Comparison of ENCODE assay signal across 31 cellular contexts in genomic region chr15:66508293-66508883, GRCh38. TPM values are rescaled to one million over a fixed set of nuclear protein-coding genes. Genes with fewer than 3 reads are reported as not detected.
DNase-seq lines count a peak whose midpoint lies in the region; ATAC-seq and TF ChIP-seq lines count a peak whose summit lies in the region.
"Had no signal": no experiment of that assay in that cellular context is flagged by ENCODE, and none has a peak within 500 bp of the region (broad histone marks: within the 10 kb centered on the region; RNA-seq: fewer than 3 reads in every experiment).

No MANE protein-coding gene starts in this region.

- H3K27ac Mint-ChIP-seq in activated CD8-positive, alpha-beta memory T cell treated with anti-CD3 and anti-CD28 coated beads, Interleukin-2, amount 10 ng/mL, durations not matched to agents 7 days and 5 days: peak overlapping the region; percentile 30
- peak overlapping the region; percentile 76 for H3K27ac Mint-ChIP-seq in activated T-helper 2 cell treated with anti-CD3 and anti-CD28 coated beads, Interferon-gamma antibody, Interleukin-2, Interleukin-4, amounts not matched to agents 10 μg/mL and 5 μg/mL and 100 μg/mL, durations not matched to agents 14 hours and 24 hours and 36 hours
- no peak overlapping the region for H3K27ac Mint-ChIP-seq in neural crest cell (ENCODE audit: unreplicated experiment)
- H3K27ac Mint-ChIP-seq: activated CD4-positive, alpha-beta T cell treated with anti-CD3 and anti-CD28 coated beads, Interleukin-2, amount 10 ng/mL, durations not matched to agents 24 days and 14 days; B cell had no signal

- no peaks in the 10 kb centered on the region for H3K9me2 ChIP-seq in Karpas-422 (replicated peaks; ENCODE audit: insufficient read depth, low read length)

- no peak for DNase-seq in activated CD8-positive, alpha-beta memory T cell treated with anti-CD3 and anti-CD28 coated beads, Interleukin-2, amount 10 ng/mL, durations not matched to agents 7 days and 5 days
- DNase-seq in activated CD8-positive, alpha-beta memory T cell treated with anti-CD3 and anti-CD28 coated beads, Interleukin-2, amount 50 U/mL, for 48 hours: no peak
- DNase-seq in Karpas-422 (peak; percentile 39), neural crest cell (ENCODE audit: low read depth, low spot score) (no peak), NCI-H187 (lab: John Stamatoyannopoulos, UW) (no peak), uterus (no peak)
- no peak for DNase-seq in activated T-helper 2 cell treated with anti-CD3 and anti-CD28 coated beads, Interferon-gamma antibody, Interleukin-2, Interleukin-4, amounts not matched to agents 10 μg/mL and 5 μg/mL and 100 μg/mL, durations not matched to agents 14 hours and 24 hours and 36 hours (ENCODE audit: low spot score)
- DNase-seq: activated CD4-positive, alpha-beta T cell treated with anti-CD3 and anti-CD28 coated beads, Interleukin-2, amount 10 ng/mL, durations not matched to agents 24 days and 14 days; activated naive CD4-positive, alpha-beta T cell treated with Interleukin-2 at 50 U/mL for 16 hours; body of pancreas; COR-L47; dermis blood vessel endothelial cell; DMS53; lower lobe of right lung; naive thymus-derived CD4-positive, alpha-beta T cell; NCI-H1092 treated with DMSO at 0.1 percent for 48 hours; NCI-H1930; NCI-H2171 treated with DMSO at 0.1 percent for 48 hours; NCI-H510A; ovary; stimulated activated CD4-positive, alpha-beta T cell treated with anti-CD3 and anti-CD28 coated beads, Interleukin-15, amount 100 ng/mL, for 24 hours; stimulated activated CD4-positive, alpha-beta T cell treated with anti-CD3 and anti-CD28 coated beads, Interleukin-4, amount 100 ng/mL, for 4 hours; WERI-Rb-1 had no signal

- TF ChIP-seq POLR2A in uterus (IDR thresholded peaks at IDR 0.05): no peak

- H3K4me1 ChIP-seq in Karpas-422 (ENCODE audit: low read length): peaks cover 22% of the 10 kb centered on the region
- H3K4me1 ChIP-seq in uterus: peaks cover 0 to 3% of the 10 kb centered on the region in 2 donors

- H2AFZ ChIP-seq in Karpas-422 (ENCODE audit: low read length): no peak overlapping the region

- no peaks in the 10 kb centered on the region for H3K9me3 Mint-ChIP-seq in activated CD8-positive, alpha-beta memory T cell treated with anti-CD3 and anti-CD28 coated beads, Interleukin-2, amount 10 ng/mL, durations not matched to agents 7 days and 5 days (ENCODE audit: low read depth)
- no peaks in the 10 kb centered on the region for H3K9me3 Mint-ChIP-seq in activated T-helper 2 cell treated with anti-CD3 and anti-CD28 coated beads, Interferon-gamma antibody, Interleukin-2, Interleukin-4, amounts not matched to agents 10 μg/mL and 5 μg/mL and 100 μg/mL, durations not matched to agents 14 hours and 24 hours and 36 hours
- H3K9me3 Mint-ChIP-seq in neural crest cell: no peaks in the 10 kb centered on the region
- H3K9me3 Mint-ChIP-seq: activated CD4-positive, alpha-beta T cell treated with anti-CD3 and anti-CD28 coated beads, Interleukin-2, amount 10 ng/mL, durations not matched to agents 24 days and 14 days; central memory CD8-positive, alpha-beta T cell; naive thymus-derived CD4-positive, alpha-beta T cell had no signal

- H3K36me3 ChIP-seq in Karpas-422 (ENCODE audit: insufficient read depth, low read length) (peaks cover 19% of the 10 kb centered on the region), uterus (no peaks in the 10 kb centered on the region)
- H3K36me3 ChIP-seq: ovary had no signal

- peaks cover 68% of the 10 kb centered on the region for H3K79me2 ChIP-seq in Karpas-422 (ENCODE audit: low read length)

- H3K4me3 Mint-ChIP-seq in activated CD8-positive, alpha-beta memory T cell treated with anti-CD3 and anti-CD28 coated beads, Interleukin-2, amount 10 ng/mL, durations not matched to agents 7 days and 5 days: no peak overlapping the region
- no peak overlapping the region for H3K4me3 Mint-ChIP-seq in activated T-helper 2 cell treated with anti-CD3 and anti-CD28 coated beads, Interferon-gamma antibody, Interleukin-2, Interleukin-4, amounts not matched to agents 10 μg/mL and 5 μg/mL and 100 μg/mL, durations not matched to agents 14 hours and 24 hours and 36 hours (ENCODE audit: low read depth)
- peak overlapping the region; percentile 87 for H3K4me3 Mint-ChIP-seq in neural crest cell
- H3K4me3 Mint-ChIP-seq: activated CD4-positive, alpha-beta T cell treated with anti-CD3 and anti-CD28 coated beads, Interleukin-2, amount 10 ng/mL, durations not matched to agents 24 days and 14 days; B cell; central memory CD8-positive, alpha-beta T cell had no signal

- intact Hi-C loops in activated T-helper 2 cell treated with anti-CD3 and anti-CD28 coated beads, Interferon-gamma antibody, Interleukin-2, Interleukin-4, amounts not matched to agents 10 μg/mL and 5 μg/mL and 100 μg/mL, durations not matched to agents 14 hours and 24 hours and 36 hours (cut with micrococcal nuclease): no loop called here
- intact Hi-C loops in uterus (cut with DNase I; ENCODE audit: low total_unique reads): no loop called here

- ATAC-seq in activated CD8-positive, alpha-beta memory T cell treated with anti-CD3 and anti-CD28 coated beads, Interleukin-2, amount 10 ng/mL, durations not matched to agents 7 days and 5 days: no peak
- ATAC-seq in GM18520 (IDR thresholded peaks at IDR 0.05; ENCODE audit: unreplicated experiment): no peak
- ATAC-seq: body of pancreas; HCT116; lower lobe of right lung; naive thymus-derived CD4-positive, alpha-beta T cell had no signal

- TF ChIP-seq CTCF in neural crest cell (conservative IDR thresholded peaks at IDR 0.05): no peak
- TF ChIP-seq CTCF in uterus (IDR thresholded peaks at IDR 0.05): no peak

- no peak overlapping the region for H3K4me2 ChIP-seq in Karpas-422 (ENCODE audit: low read depth, low read length, poor library complexity, severe bottlenecking)

- no peaks in the 10 kb centered on the region for H3K9me3 ChIP-seq in Karpas-422 (ENCODE audit: low read length)
- H3K9me3 ChIP-seq in uterus: no peaks in the 10 kb centered on the region
- H3K9me3 ChIP-seq: body of pancreas, esophagus muscularis mucosa, lower lobe of right lung, ovary, tibial nerve had no signal

- H3K9ac ChIP-seq in Karpas-422 (ENCODE audit: low read length): no peak overlapping the region

- peaks cover 24% of the 10 kb centered on the region for H3K4me1 Mint-ChIP-seq in activated CD8-positive, alpha-beta memory T cell treated with anti-CD3 and anti-CD28 coated beads, Interleukin-2, amount 10 ng/mL, durations not matched to agents 7 days and 5 days
- peaks cover 32% of the 10 kb centered on the region for H3K4me1 Mint-ChIP-seq in activated T-helper 2 cell treated with anti-CD3 and anti-CD28 coated beads, Interferon-gamma antibody, Interleukin-2, Interleukin-4, amounts not matched to agents 10 μg/mL and 5 μg/mL and 100 μg/mL, durations not matched to agents 14 hours and 24 hours and 36 hours (ENCODE audit: low read depth)
- H3K4me1 Mint-ChIP-seq in neural crest cell: peaks cover 27% of the 10 kb centered on the region

- H3K27me3 Mint-ChIP-seq in activated CD8-positive, alpha-beta memory T cell treated with anti-CD3 and anti-CD28 coated beads, Interleukin-2, amount 10 ng/mL, durations not matched to agents 7 days and 5 days: no peaks in the 10 kb centered on the region
- H3K27me3 Mint-ChIP-seq in activated T-helper 2 cell treated with anti-CD3 and anti-CD28 coated beads, Interferon-gamma antibody, Interleukin-2, Interleukin-4, amounts not matched to agents 10 μg/mL and 5 μg/mL and 100 μg/mL, durations not matched to agents 14 hours and 24 hours and 36 hours (ENCODE audit: low read depth): no peaks in the 10 kb centered on the region
- no peaks in the 10 kb centered on the region for H3K27me3 Mint-ChIP-seq in neural crest cell (ENCODE audit: low read depth)
- H3K27me3 Mint-ChIP-seq: activated CD4-positive, alpha-beta T cell treated with anti-CD3 and anti-CD28 coated beads, Interleukin-2, amount 10 ng/mL, durations not matched to agents 24 days and 14 days; B cell; central memory CD8-positive, alpha-beta T cell; naive thymus-derived CD4-positive, alpha-beta T cell had no signal

- H3K27ac ChIP-seq in Karpas-422 (ENCODE audit: low read length) (no peak overlapping the region), uterus (no peak overlapping the region)
- H3K27ac ChIP-seq: body of pancreas, esophagus muscularis mucosa, lower lobe of right lung, ovary, SK-N-MC, tibial nerve, WERI-Rb-1 had no signal

- CTCF ChIA-PET in activated CD8-positive, alpha-beta memory T cell treated with anti-CD3 and anti-CD28 coated beads, Interleukin-2, amount 10 ng/mL, durations not matched to agents 7 days and 5 days (lab: Charles Lee): interaction anchor here (2.8 kb wide), 1 partner anchor 10 kb away, joined by 24 read pairs; the partner anchor contains the start of gene SNAPC5

- H3K4me3 ChIP-seq in Karpas-422 (ENCODE audit: low read length) (no peak overlapping the region), uterus (no peak overlapping the region)
- H3K4me3 ChIP-seq: body of pancreas, esophagus muscularis mucosa, lower lobe of right lung, ovary, SK-N-MC, tibial nerve had no signal

- H3K27me3 ChIP-seq in Karpas-422 (ENCODE audit: low read length): no peaks in the 10 kb centered on the region
- H3K27me3 ChIP-seq in uterus: no peaks in the 10 kb centered on the region
- H3K27me3 ChIP-seq: body of pancreas, esophagus muscularis mucosa, ovary, tibial nerve had no signal

- peaks cover 8% of the 10 kb centered on the region for H4K20me1 ChIP-seq in Karpas-422 (ENCODE audit: insufficient read depth, low read depth, low read length)

- peaks cover 21% of the 10 kb centered on the region for H3K36me3 Mint-ChIP-seq in activated CD8-positive, alpha-beta memory T cell treated with anti-CD3 and anti-CD28 coated beads, Interleukin-2, amount 10 ng/mL, durations not matched to agents 7 days and 5 days
- peaks cover 25% of the 10 kb centered on the region for H3K36me3 Mint-ChIP-seq in activated T-helper 2 cell treated with anti-CD3 and anti-CD28 coated beads, Interferon-gamma antibody, Interleukin-2, Interleukin-4, amounts not matched to agents 10 μg/mL and 5 μg/mL and 100 μg/mL, durations not matched to agents 14 hours and 24 hours and 36 hours (ENCODE audit: low read depth)
- peaks cover 9% of the 10 kb centered on the region for H3K36me3 Mint-ChIP-seq in neural crest cell (ENCODE audit: low read depth)

RNA-seq across cellular contexts. Expression of gene ZWILCH, which starts 3.3 kb away (rescaled TPM):
- total RNA-seq in activated CD8-positive, alpha-beta memory T cell treated with anti-CD3 and anti-CD28 coated beads, Interleukin-2, amount 10 ng/mL, durations not matched to agents 7 days and 5 days: 10 to 100 TPM; 35.6 to 44.6 TPM
- total RNA-seq in Karpas-422 (2014; rRNA removed; shearing (Covaris generic); ENCODE audit: low replicate concordance): 7.4 and 20.8 TPM in 2 replicates
- total RNA-seq in activated T-helper 2 cell treated with anti-CD3 and anti-CD28 coated beads, Interferon-gamma antibody, Interleukin-2, Interleukin-4, amounts not matched to agents 10 μg/mL and 5 μg/mL and 100 μg/mL, durations not matched to agents 14 hours and 24 hours and 36 hours: 33.0 and 34.5 TPM in 2 replicates
- 30.9 and 32.1 TPM in 2 replicates for total RNA-seq in neural crest cell
- total RNA-seq in uterus: 10 to 100 TPM in 1 of 4 donors, 1 to 10 TPM in 3; 2.4 to 26.1 (median 7.0) TPM

RNA-seq across cellular contexts. Expression of gene RPL4, which starts 3.7 kb away (rescaled TPM):
- 1,000 to 10,000 TPM; 2,060 to 2,722 TPM for total RNA-seq in activated CD8-positive, alpha-beta memory T cell treated with anti-CD3 and anti-CD28 coated beads, Interleukin-2, amount 10 ng/mL, durations not matched to agents 7 days and 5 days
- 5,548 and 5,820 TPM in 2 replicates for total RNA-seq in Karpas-422 (2014; rRNA removed; shearing (Covaris generic); ENCODE audit: low replicate concordance)
- 3,297 and 3,363 TPM in 2 replicates for total RNA-seq in activated T-helper 2 cell treated with anti-CD3 and anti-CD28 coated beads, Interferon-gamma antibody, Interleukin-2, Interleukin-4, amounts not matched to agents 10 μg/mL and 5 μg/mL and 100 μg/mL, durations not matched to agents 14 hours and 24 hours and 36 hours
- total RNA-seq in neural crest cell (3,194 and 3,277 TPM in 2 replicates), uterus (1,000 to 10,000 TPM; 2,301 to 6,298 (median 4,986) TPM)

RNA-seq across cellular contexts. Expression of gene SNAPC5, which starts 10.8 kb away (rescaled TPM):
- total RNA-seq in activated CD8-positive, alpha-beta memory T cell treated with anti-CD3 and anti-CD28 coated beads, Interleukin-2, amount 10 ng/mL, durations not matched to agents 7 days and 5 days: 10 to 100 TPM; 29.3 to 30.0 TPM
- total RNA-seq in Karpas-422 (2014; rRNA removed; shearing (Covaris generic); ENCODE audit: low replicate concordance): 20.2 and 33.0 TPM in 2 replicates
- 23.2 and 23.9 TPM in 2 replicates for total RNA-seq in activated T-helper 2 cell treated with anti-CD3 and anti-CD28 coated beads, Interferon-gamma antibody, Interleukin-2, Interleukin-4, amounts not matched to agents 10 μg/mL and 5 μg/mL and 100 μg/mL, durations not matched to agents 14 hours and 24 hours and 36 hours
- total RNA-seq in neural crest cell (22.9 and 23.3 TPM in 2 replicates), uterus (10 to 100 TPM; 17.1 to 45.6 (median 24.6) TPM)

RNA-seq across cellular contexts. Expression of gene LCTL, which starts 57.4 kb away (rescaled TPM):
- total RNA-seq in activated CD8-positive, alpha-beta memory T cell treated with anti-CD3 and anti-CD28 coated beads, Interleukin-2, amount 10 ng/mL, durations not matched to agents 7 days and 5 days: not detected
- total RNA-seq in Karpas-422 (2014; rRNA removed; shearing (Covaris generic); ENCODE audit: low replicate concordance): not detected in 2 replicates
- total RNA-seq in activated T-helper 2 cell treated with anti-CD3 and anti-CD28 coated beads, Interferon-gamma antibody, Interleukin-2, Interleukin-4, amounts not matched to agents 10 μg/mL and 5 μg/mL and 100 μg/mL, durations not matched to agents 14 hours and 24 hours and 36 hours: not detected in 2 replicates
- total RNA-seq in neural crest cell: 2.1 and 2.7 TPM in 2 replicates
- not detected for total RNA-seq in uterus
- total RNA-seq: A673; activated CD4-positive, alpha-beta T cell treated with anti-CD3 and anti-CD28 coated beads, Interleukin-2, amount 10 ng/mL, durations not matched to agents 24 days and 14 days; B cell; body of pancreas; dermis blood vessel endothelial cell; esophagus muscularis mucosa; lower lobe of right lung; naive thymus-derived CD4-positive, alpha-beta T cell; ovary had no signal
